ENCODE assay signal across 8 cellular contexts in genomic region chr5:175464414-175465233, GRCh38. TPM values are rescaled to one million over a fixed set of nuclear protein-coding genes. Genes with fewer than 3 reads are reported as not detected.
A peak's percentile ranks its signal among the peaks of the same experiment; 100 is the strongest.
DNase-seq lines count a peak whose midpoint lies in the region; ATAC-seq, FAIRE-seq and TF ChIP-seq lines count a peak whose summit lies in the region.

No MANE protein-coding gene starts in this region.

- peak; percentile 99 for ATAC-seq in HG02885 (IDR thresholded peaks at IDR 0.05; ENCODE audit: poor library complexity, unreplicated experiment)

- no peak overlapping the region for H3K27ac ChIP-seq in caudate nucleus (ENCODE audit: low read depth, low read length)

- H3K4me3 ChIP-seq in WI38 (ENCODE audit: low read depth, low read length) = no peak overlapping the region

- peak; percentile 51 for DNase-seq in AG08395 (ENCODE audit: low spot score)
- peak; percentile 25 for DNase-seq in GM18507 (ENCODE audit: extremely low spot score, insufficient read length, low read depth)
- DNase-seq in NCI-H2029 treated with DMSO at 0.1 percent for 48 hours (lab: John Stamatoyannopoulos, UW) = peak; percentile 92
- peak in 37 of 61 donors; percentile 5 to 65 (median 21) for DNase-seq in caudate nucleus (lab: John Stamatoyannopoulos, UW)
- peak; percentile 41 to 52 for DNase-seq in lung microvascular endothelial cell (ENCODE audit: low read depth in 2 of 2)
- peak; percentile 40 for DNase-seq in stimulated activated CD8-positive, alpha-beta memory T cell treated with anti-CD3 and anti-CD28 coated beads, Interleukin-7, amount 100 ng/mL, for 24 hours (ENCODE audit: low read depth)

- TF ChIP-seq CTCF in WI38 (IDR thresholded peaks at IDR 0.05; ENCODE audit: low read depth, low read length) = peak; percentile 77

- peak; percentile 86 for FAIRE-seq in GM18507 (lab: Jason Lieb, UNC)

RNA-seq across cellular contexts. Expression of gene SFXN1, which starts 13.7 kb away (rescaled TPM):
- total RNA-seq in lung microvascular endothelial cell = 36.3 and 41.2 TPM in 2 replicates

RNA-seq across cellular contexts. Expression of gene DRD1, which starts 20.6 kb away (rescaled TPM):
- total RNA-seq in lung microvascular endothelial cell = not detected in 2 replicates

Comparison
In these comparisons a context has a peak if more than half of its experiments do, and no peak if none do; other contexts are left out.
1. DNase-seq: peak in every context shown above with its lines; median percentile 92 in NCI-H2029 treated with DMSO at 0.1 percent for 48 hours; 51 in AG08395; 46 in lung microvascular endothelial cell; 40 in stimulated activated CD8-positive, alpha-beta memory T cell treated with anti-CD3 and anti-CD28 coated beads, Interleukin-7, amount 100 ng/mL, for 24 hours; 25 in GM18507; 21 in caudate nucleus.